ENCODE assay signal across 8 cellular contexts in the genomic region with DNA sequence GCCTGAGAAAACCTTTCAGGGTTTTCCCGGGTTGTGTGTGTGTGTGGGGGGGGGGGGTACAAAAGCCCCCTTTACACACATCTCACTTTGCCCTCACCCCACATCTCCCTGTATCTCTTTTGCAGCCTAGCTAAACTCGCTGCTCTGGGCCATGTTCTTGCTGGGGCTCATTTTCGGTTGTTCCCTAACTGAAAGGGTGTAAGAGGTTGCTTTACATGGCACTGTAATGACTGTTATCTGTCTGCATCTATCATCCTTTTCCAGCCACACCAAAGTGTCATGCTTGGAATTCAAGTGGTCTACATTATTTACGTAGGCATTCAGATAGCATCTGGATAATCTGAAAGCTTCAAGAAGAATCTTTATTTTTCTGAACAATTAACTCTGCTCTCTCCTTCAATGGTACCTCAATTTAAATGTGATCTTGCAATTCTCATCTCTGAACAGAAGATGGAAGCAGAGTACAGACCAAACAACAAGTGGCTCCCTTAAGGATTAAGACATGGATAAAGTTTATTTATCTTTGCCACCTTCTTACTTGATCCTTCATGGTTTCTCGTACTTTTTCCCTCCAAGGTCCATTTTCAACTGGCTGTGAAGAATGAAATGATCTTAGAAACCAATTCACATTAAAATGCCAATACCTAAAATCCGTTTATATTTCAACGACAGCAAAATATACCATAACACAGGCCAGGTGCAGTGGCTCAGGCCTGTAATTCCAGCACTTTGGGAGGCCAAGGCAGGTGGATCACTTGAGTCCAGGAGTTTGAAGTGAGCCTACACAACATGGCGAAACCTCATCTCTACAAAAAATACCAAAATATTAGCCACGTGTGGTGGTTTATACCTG. TPM values are rescaled to one million over a fixed set of nuclear protein-coding genes. Genes with fewer than 3 reads are reported as not detected.
DNase-seq lines count a peak whose midpoint lies in the region; ATAC-seq and TF ChIP-seq lines count a peak whose summit lies in the region.

No MANE protein-coding gene starts in this region.

- no peak overlapping the region for H3K4me3 ChIP-seq in HL-60 (replicated peaks; ENCODE audit: insufficient read depth, low read length)
- H3K4me3 ChIP-seq in RWPE2 (ENCODE audit: severe bottlenecking) = no peak overlapping the region
- H3K4me3 ChIP-seq in fibroblast of lung (replicated peaks in 1 of 4; ENCODE audit: control extremely low read depth in 1 of 4, insufficient read depth in 1 of 4, low read depth in 3 of 4, low read length in 4 of 4) = no peak overlapping the region

- no peaks in the 10 kb centered on the region for H3K4me1 ChIP-seq in RWPE2 (ENCODE audit: insufficient read depth, poor library complexity, severe bottlenecking)
- no peaks in the 10 kb centered on the region for H3K4me1 ChIP-seq in fibroblast of lung (ENCODE audit: control insufficient read depth, extremely low read depth, insufficient read depth, low read length)

- H3K9me3 ChIP-seq in RWPE2 (ENCODE audit: severe bottlenecking) (no peaks in the 10 kb centered on the region), fibroblast of lung (ENCODE audit: control insufficient read depth, insufficient read depth, low read depth, low read length) (no peaks in the 10 kb centered on the region)

- H3K4me3 Mint-ChIP-seq in stimulated activated naive CD8-positive, alpha-beta T cell treated with anti-CD3 and anti-CD28 coated beads, Interleukin-15, amount 100 ng/mL, for 72 hours = no peak overlapping the region

- no peaks in the 10 kb centered on the region for H3K79me2 ChIP-seq in fibroblast of lung (ENCODE audit: control insufficient read depth, insufficient read depth, low read length)

- H3K4me2 ChIP-seq in fibroblast of lung (ENCODE audit: extremely low read depth, insufficient read depth, low read length) = no peak overlapping the region

- peaks cover 19% of the 10 kb centered on the region for H3K27me3 Mint-ChIP-seq in stimulated activated naive CD8-positive, alpha-beta T cell treated with anti-CD3 and anti-CD28 coated beads, Interleukin-15, amount 100 ng/mL, for 72 hours

- H3K36me3 ChIP-seq in RWPE2 (ENCODE audit: low read depth) = no peaks in the 10 kb centered on the region
- no peaks in the 10 kb centered on the region for H3K36me3 ChIP-seq in fibroblast of lung (ENCODE audit: control insufficient read depth, insufficient read depth, low read length)

- H3K9ac ChIP-seq in fibroblast of lung (ENCODE audit: insufficient read depth, low read length) = no peak overlapping the region

- no peak for DNase-seq in stimulated activated naive CD8-positive, alpha-beta T cell treated with anti-CD3 and anti-CD28 coated beads, Interleukin-15, amount 100 ng/mL, for 72 hours
- no peak for DNase-seq in stimulated activated naive CD8-positive, alpha-beta T cell treated with anti-CD3 and anti-CD28 coated beads, Interleukin-15, Interleukin-2, amounts not matched to agents 100 U/mL and 50 U/mL, for 24 hours
- no peak for DNase-seq in HL-60 (ENCODE audit: low read depth in 1 of 2, low spot score in 1 of 2)
- DNase-seq in RWPE2 (ENCODE audit: low spot score) = no peak
- peak; percentile 49 to 81 for DNase-seq in fibroblast of lung (ENCODE audit: low read depth in 2 of 2)
- peak; percentile 41 for DNase-seq in non-pigmented ciliary epithelial cell (ENCODE audit: low read depth)
- DNase-seq in islet precursor cell = no peak

- no peaks in the 10 kb centered on the region for H4K20me1 ChIP-seq in fibroblast of lung (ENCODE audit: control insufficient read depth, extremely low read depth, insufficient read depth, low read length)

- no peak overlapping the region for H2AFZ ChIP-seq in fibroblast of lung (ENCODE audit: low read length)

- H3K27ac Mint-ChIP-seq in stimulated activated naive CD8-positive, alpha-beta T cell treated with anti-CD3 and anti-CD28 coated beads, Interleukin-15, amount 100 ng/mL, for 72 hours = no peak overlapping the region

- H3K27me3 ChIP-seq in HL-60 (ENCODE audit: insufficient read depth, poor library complexity, severe bottlenecking) (no peaks in the 10 kb centered on the region), RWPE2 (ENCODE audit: insufficient read depth, poor library complexity, severe bottlenecking) (no peaks in the 10 kb centered on the region), fibroblast of lung (ENCODE audit: control insufficient read depth, insufficient read depth, low read length) (no peaks in the 10 kb centered on the region)

- H3K9me3 Mint-ChIP-seq in stimulated activated naive CD8-positive, alpha-beta T cell treated with anti-CD3 and anti-CD28 coated beads, Interleukin-15, amount 100 ng/mL, for 72 hours = no peaks in the 10 kb centered on the region

- ATAC-seq in stimulated activated naive CD8-positive, alpha-beta T cell treated with anti-CD3 and anti-CD28 coated beads, Interleukin-15, amount 100 ng/mL, for 72 hours = peak; percentile 62
- no peak for ATAC-seq in stimulated activated naive CD8-positive, alpha-beta T cell treated with anti-CD3 and anti-CD28 coated beads, Interleukin-15, Interleukin-2, amounts not matched to agents 100 U/mL and 50 U/mL, for 24 hours
- ATAC-seq in RWPE2 (ENCODE audit: low read depth) (peak; percentile 70; the same call in 2 of the 3 replicates), HG02870 (IDR thresholded peaks at IDR 0.05; ENCODE audit: unreplicated experiment) (no peak)

- H3K4me1 Mint-ChIP-seq in stimulated activated naive CD8-positive, alpha-beta T cell treated with anti-CD3 and anti-CD28 coated beads, Interleukin-15, amount 100 ng/mL, for 72 hours = no peaks in the 10 kb centered on the region

- H3K27ac ChIP-seq in HL-60 (replicated peaks) (no peak overlapping the region), RWPE2 (ENCODE audit: poor library complexity, severe bottlenecking) (no peak overlapping the region), fibroblast of lung (ENCODE audit: insufficient read depth, low read length) (no peak overlapping the region)

- TF ChIP-seq CTCF in HL-60 (IDR thresholded peaks at IDR 0.05; ENCODE audit: insufficient read depth, low read length) (peak; percentile 38), RWPE2 (IDR thresholded peaks at IDR 0.05; ENCODE audit: poor library complexity, severe bottlenecking) (peak; percentile 82), fibroblast of lung (conservative IDR thresholded peaks at IDR 0.05 in 1 of 2, IDR thresholded peaks at IDR 0.05 in 1 of 2; ENCODE audit: low read depth in 1 of 2, low read length in 2 of 2) (peak; percentile 64 to 74)

RNA-seq across cellular contexts. Expression of gene DCLK3, which starts 34.9 kb away (rescaled TPM):
- under 0.01 TPM in 1 of 2 replicates, not detected in the other for total RNA-seq in fibroblast of lung
- polyA plus RNA-seq in fibroblast of lung = not detected in 2 replicates
- polyA plus RNA-seq in fibroblast of lung (2012) = not detected in 2 replicates
- not detected in 2 replicates for polyA minus RNA-seq in fibroblast of lung (ENCODE audit: low replicate concordance)

Comparison
In these comparisons a context has a peak if more than half of its experiments do, and no peak if none do; other contexts are left out.
1. ATAC-seq: peak in stimulated activated naive CD8-positive, alpha-beta T cell treated with anti-CD3 and anti-CD28 coated beads, Interleukin-15, amount 100 ng/mL, for 72 hours (single experiment) and RWPE2 (single experiment); none in stimulated activated naive CD8-positive, alpha-beta T cell treated with anti-CD3 and anti-CD28 coated beads, Interleukin-15, Interleukin-2, amounts not matched to agents 100 U/mL and 50 U/mL, for 24 hours (single experiment) and HG02870 (single experiment).
2. DNase-seq: peak in fibroblast of lung (2 of 2) and non-pigmented ciliary epithelial cell (single experiment); none in stimulated activated naive CD8-positive, alpha-beta T cell treated with anti-CD3 and anti-CD28 coated beads, Interleukin-15, amount 100 ng/mL, for 72 hours (0 of 2), stimulated activated naive CD8-positive, alpha-beta T cell treated with anti-CD3 and anti-CD28 coated beads, Interleukin-15, Interleukin-2, amounts not matched to agents 100 U/mL and 50 U/mL, for 24 hours (single experiment), HL-60 (0 of 2), RWPE2 (single experiment) and islet precursor cell (single experiment).
3. Peak in every context shown above with its lines, with median percentiles within 50 percentile points of each other: CTCF ChIP-seq.